2 cellular contexts compared by ENCODE assay signal in the genomic region with DNA sequence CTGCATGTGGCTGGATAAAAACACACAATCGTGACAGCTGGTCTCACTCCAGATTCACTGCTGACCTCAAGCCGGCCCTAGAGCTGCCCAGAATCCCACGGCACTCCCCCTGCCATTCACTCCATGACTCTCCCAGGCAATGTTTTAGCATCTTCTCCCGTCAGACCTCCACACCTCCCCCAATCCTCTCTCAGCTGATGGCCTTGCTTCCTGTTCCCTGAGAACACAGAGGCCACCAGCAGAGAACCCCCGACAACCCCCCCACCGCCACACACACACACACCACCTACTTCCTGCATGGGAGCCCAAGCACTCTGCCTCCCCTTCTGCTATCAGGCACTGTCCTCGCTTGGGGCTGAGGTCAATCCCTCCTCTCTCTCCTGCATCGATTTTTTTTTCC.
TF ChIP-seq lines count a peak whose summit lies in the region.

No MANE protein-coding gene starts in this region.

TF ChIP-seq in IMR-90, 13 proteins besides CTCF, POLR2A, EP300 and RAD21:
- TF ChIP-seq MXI1 (IDR thresholded peaks at IDR 0.05; ENCODE audit: borderline replicate concordance, low read depth, low read length) (no peak), CHD1 (IDR thresholded peaks at IDR 0.05; ENCODE audit: low read depth, low read length) (no peak), MAZ (IDR thresholded peaks at IDR 0.05; ENCODE audit: borderline replicate concordance, low read depth, low read length) (peak; percentile 14; the same call in 1 of the 2 replicates)
- TF ChIP-seq, protein P1, sequence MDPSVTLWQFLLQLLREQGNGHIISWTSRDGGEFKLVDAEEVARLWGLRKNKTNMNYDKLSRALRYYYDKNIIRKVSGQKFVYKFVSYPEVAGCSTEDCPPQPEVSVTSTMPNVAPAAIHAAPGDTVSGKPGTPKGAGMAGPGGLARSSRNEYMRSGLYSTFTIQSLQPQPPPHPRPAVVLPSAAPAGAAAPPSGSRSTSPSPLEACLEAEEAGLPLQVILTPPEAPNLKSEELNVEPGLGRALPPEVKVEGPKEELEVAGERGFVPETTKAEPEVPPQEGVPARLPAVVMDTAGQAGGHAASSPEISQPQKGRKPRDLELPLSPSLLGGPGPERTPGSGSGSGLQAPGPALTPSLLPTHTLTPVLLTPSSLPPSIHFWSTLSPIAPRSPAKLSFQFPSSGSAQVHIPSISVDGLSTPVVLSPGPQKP (IDR thresholded peaks at IDR 0.05; ENCODE audit: borderline replicate concordance, low read depth, low read length), result no peak

TF ChIP-seq in K562, 482 proteins besides CTCF, POLR2A, EP300 and RAD21:
- no peak for TF ChIP-seq SMAD3 (CRISPR knock-in tag; conservative IDR thresholded peaks at IDR 0.05)
- TF ChIP-seq SREBF1 (IDR thresholded peaks at IDR 0.05; ENCODE audit: borderline replicate concordance, low read depth, low read length), result no peak
- TF ChIP-seq NFXL1 (CRISPR knock-in tag; IDR thresholded peaks at IDR 0.05), result no peak
- TF ChIP-seq MEIS2 (IDR thresholded peaks at IDR 0.05; ENCODE audit: partially characterized antibody), result no peak
- TF ChIP-seq MAFK (IDR thresholded peaks at IDR 0.05; ENCODE audit: low read length), result no peak
- no peak for TF ChIP-seq SLC30A9 (CRISPR knock-in tag; IDR thresholded peaks at IDR 0.05)
- no peak for TF ChIP-seq L3MBTL2 (IDR thresholded peaks at IDR 0.05)
- TF ChIP-seq DACH1 (IDR thresholded peaks at IDR 0.05; ENCODE audit: partially characterized antibody), result no peak
- TF ChIP-seq BRF1 (IDR thresholded peaks at IDR 0.05; ENCODE audit: borderline replicate concordance, extremely low read depth, insufficient read length), result no peak
- no peak for TF ChIP-seq EHMT2 (IDR thresholded peaks at IDR 0.05)
- TF ChIP-seq SMAD1 (IDR thresholded peaks at IDR 0.05; ENCODE audit: low read depth, low read length, partially characterized antibody), result no peak
- TF ChIP-seq MTF1 (CRISPR knock-in tag; IDR thresholded peaks at IDR 0.05; ENCODE audit: borderline replicate concordance), result no peak
- TF ChIP-seq MED1 (CRISPR knock-in tag; IDR thresholded peaks at IDR 0.05; ENCODE audit: borderline replicate concordance), result no peak
- TF ChIP-seq TFE3 (CRISPR knock-in tag; IDR thresholded peaks at IDR 0.05), result no peak
- TF ChIP-seq ZNF232 (CRISPR knock-in tag; IDR thresholded peaks at IDR 0.05), result no peak
- no peak for TF ChIP-seq ZNF445 (CRISPR knock-in tag; IDR thresholded peaks at IDR 0.05; ENCODE audit: low read depth)
- TF ChIP-seq ZNF224 (CRISPR knock-in tag; IDR thresholded peaks at IDR 0.05), result no peak
- TF ChIP-seq NBN (IDR thresholded peaks at IDR 0.05; ENCODE audit: low read depth), result no peak
- no peak for TF ChIP-seq MBD1 (CRISPR knock-in tag; IDR thresholded peaks at IDR 0.05)
- TF ChIP-seq, protein P2, sequence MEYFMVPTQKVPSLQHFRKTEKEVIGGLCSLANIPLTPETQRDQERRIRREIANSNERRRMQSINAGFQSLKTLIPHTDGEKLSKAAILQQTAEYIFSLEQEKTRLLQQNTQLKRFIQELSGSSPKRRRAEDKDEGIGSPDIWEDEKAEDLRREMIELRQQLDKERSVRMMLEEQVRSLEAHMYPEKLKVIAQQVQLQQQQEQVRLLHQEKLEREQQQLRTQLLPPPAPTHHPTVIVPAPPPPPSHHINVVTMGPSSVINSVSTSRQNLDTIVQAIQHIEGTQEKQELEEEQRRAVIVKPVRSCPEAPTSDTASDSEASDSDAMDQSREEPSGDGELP (CRISPR knock-in tag; IDR thresholded peaks at IDR 0.05; ENCODE audit: borderline replicate concordance), result peak; percentile 36; the same call in 1 of the 2 replicates
- no peak for TF ChIP-seq SMC3 (conservative IDR thresholded peaks at IDR 0.05; ENCODE audit: insufficient read depth, low read depth, low read length)
- TF ChIP-seq XRCC5 (IDR thresholded peaks at IDR 0.05; ENCODE audit: low read depth, low read length), result no peak
- TF ChIP-seq NRF1 (conservative IDR thresholded peaks at IDR 0.05 in 1 of 2, IDR thresholded peaks at IDR 0.05 in 1 of 2), result no peak
- TF ChIP-seq DPF2 (IDR thresholded peaks at IDR 0.05), result peak; percentile 21; the same call in 1 of the 2 replicates
- no peak for TF ChIP-seq ZNF780A (CRISPR knock-in tag; IDR thresholded peaks at IDR 0.05)
- peak; percentile 23; the same call in 1 of the 2 replicates for TF ChIP-seq HBP1 (CRISPR knock-in tag; IDR thresholded peaks at IDR 0.05)
- TF ChIP-seq, protein P3, sequence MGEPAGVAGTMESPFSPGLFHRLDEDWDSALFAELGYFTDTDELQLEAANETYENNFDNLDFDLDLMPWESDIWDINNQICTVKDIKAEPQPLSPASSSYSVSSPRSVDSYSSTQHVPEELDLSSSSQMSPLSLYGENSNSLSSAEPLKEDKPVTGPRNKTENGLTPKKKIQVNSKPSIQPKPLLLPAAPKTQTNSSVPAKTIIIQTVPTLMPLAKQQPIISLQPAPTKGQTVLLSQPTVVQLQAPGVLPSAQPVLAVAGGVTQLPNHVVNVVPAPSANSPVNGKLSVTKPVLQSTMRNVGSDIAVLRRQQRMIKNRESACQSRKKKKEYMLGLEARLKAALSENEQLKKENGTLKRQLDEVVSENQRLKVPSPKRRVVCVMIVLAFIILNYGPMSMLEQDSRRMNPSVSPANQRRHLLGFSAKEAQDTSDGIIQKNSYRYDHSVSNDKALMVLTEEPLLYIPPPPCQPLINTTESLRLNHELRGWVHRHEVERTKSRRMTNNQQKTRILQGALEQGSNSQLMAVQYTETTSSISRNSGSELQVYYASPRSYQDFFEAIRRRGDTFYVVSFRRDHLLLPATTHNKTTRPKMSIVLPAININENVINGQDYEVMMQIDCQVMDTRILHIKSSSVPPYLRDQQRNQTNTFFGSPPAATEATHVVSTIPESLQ (CRISPR knock-in tag; IDR thresholded peaks at IDR 0.05), result no peak
- 0 out of 2 replicates have a peak, but pooled peaks have one; percentile 30 for TF ChIP-seq ZBTB7A (IDR thresholded peaks at IDR 0.05; ENCODE audit: borderline replicate concordance, control insufficient read depth, low read depth, low read length)
- TF ChIP-seq, protein P4, sequence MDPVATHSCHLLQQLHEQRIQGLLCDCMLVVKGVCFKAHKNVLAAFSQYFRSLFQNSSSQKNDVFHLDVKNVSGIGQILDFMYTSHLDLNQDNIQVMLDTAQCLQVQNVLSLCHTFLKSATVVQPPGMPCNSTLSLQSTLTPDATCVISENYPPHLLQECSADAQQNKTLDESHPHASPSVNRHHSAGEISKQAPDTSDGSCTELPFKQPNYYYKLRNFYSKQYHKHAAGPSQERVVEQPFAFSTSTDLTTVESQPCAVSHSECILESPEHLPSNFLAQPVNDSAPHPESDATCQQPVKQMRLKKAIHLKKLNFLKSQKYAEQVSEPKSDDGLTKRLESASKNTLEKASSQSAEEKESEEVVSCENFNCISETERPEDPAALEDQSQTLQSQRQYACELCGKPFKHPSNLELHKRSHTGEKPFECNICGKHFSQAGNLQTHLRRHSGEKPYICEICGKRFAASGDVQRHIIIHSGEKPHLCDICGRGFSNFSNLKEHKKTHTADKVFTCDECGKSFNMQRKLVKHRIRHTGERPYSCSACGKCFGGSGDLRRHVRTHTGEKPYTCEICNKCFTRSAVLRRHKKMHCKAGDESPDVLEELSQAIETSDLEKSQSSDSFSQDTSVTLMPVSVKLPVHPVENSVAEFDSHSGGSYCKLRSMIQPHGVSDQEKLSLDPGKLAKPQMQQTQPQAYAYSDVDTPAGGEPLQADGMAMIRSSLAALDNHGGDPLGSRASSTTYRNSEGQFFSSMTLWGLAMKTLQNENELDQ (CRISPR knock-in tag; IDR thresholded peaks at IDR 0.05; ENCODE audit: borderline replicate concordance), result no peak
- TF ChIP-seq PRPF4 (IDR thresholded peaks at IDR 0.05; ENCODE audit: insufficient read depth, low read depth, low read length, poor library complexity, severe bottlenecking), result no peak
- no peak for TF ChIP-seq SMARCC2 (IDR thresholded peaks at IDR 0.05; ENCODE audit: low read depth)
- peak; percentile 43; the same call in 1 of the 2 replicates for TF ChIP-seq VEZF1 (CRISPR knock-in tag; IDR thresholded peaks at IDR 0.05)
